In the genomic region with DNA sequence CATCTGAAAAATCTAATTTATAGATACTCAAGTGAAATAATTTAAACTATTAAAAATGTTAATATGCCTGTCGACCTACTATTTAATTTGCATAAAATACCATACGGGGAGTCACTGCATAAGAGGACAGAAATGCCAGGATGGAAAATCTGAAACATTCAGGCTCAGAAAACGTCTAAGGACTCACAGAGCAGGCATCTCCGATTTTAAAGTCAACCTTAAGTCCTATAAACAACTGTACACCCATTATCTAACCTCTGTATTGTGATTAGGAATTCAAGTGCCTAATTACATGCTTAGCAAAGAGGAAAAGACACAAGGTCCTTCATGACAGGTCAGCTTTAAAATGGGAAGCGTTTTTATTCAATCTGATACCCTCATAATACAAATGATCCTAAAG, we compare ENCODE assay signal across 22 cellular contexts. TPM values are rescaled to one million over a fixed set of nuclear protein-coding genes. Genes with fewer than 3 reads are reported as not detected.
DNase-seq lines count a peak whose midpoint lies in the region; ATAC-seq, FAIRE-seq and TF ChIP-seq lines count a peak whose summit lies in the region.
"Had no signal": no experiment of that assay in that cellular context is flagged by ENCODE, and none has a peak within 500 bp of the region (broad histone marks: within the 10 kb centered on the region; RNA-seq: fewer than 3 reads in every experiment).

No MANE protein-coding gene starts in this region.

- H3K9me1 ChIP-seq in endothelial cell of umbilical vein (replicated peaks; ENCODE audit: control insufficient read depth, extremely low read depth, insufficient read depth, low read length): no peaks in the 10 kb centered on the region

- TF ChIP-seq POLR2A in endothelial cell of umbilical vein (IDR thresholded peaks at IDR 0.05; ENCODE audit: low read depth, low read length) (no peak), gastroesophageal sphincter (IDR thresholded peaks at IDR 0.05) (no peak)

- DNase-seq in SHP77 treated with DMSO at 0.1 percent for 48 hours (lab: John Stamatoyannopoulos, UW) (peak; percentile 27), SHP77 (lab: John Stamatoyannopoulos, UW) (no peak), T-helper 17 cell (no peak), endothelial cell of umbilical vein (ENCODE audit: low read depth, low spot score) (no peak), H4 (ENCODE audit: low spot score) (no peak)
- DNase-seq in stimulated activated CD4-positive, alpha-beta T cell treated with anti-CD3 and anti-CD28 coated beads, Interleukin-1b, Interleukin-23, amount 100 ng/mL, for 48 hours: no peak
- DNase-seq: CD8-positive, alpha-beta T cell; NCI-H1092; NCI-H1436; NCI-H187 treated with DMSO at 0.1 percent for 48 hours; NCI-H2107; NCI-H345; OCI-M1; SW 1271 had no signal

- H2AFZ ChIP-seq in endothelial cell of umbilical vein (ENCODE audit: low read depth, low read length): no peak overlapping the region

- peaks cover 9% of the 10 kb centered on the region for H3K4me1 ChIP-seq in endothelial cell of umbilical vein (ENCODE audit: control insufficient read depth, extremely low read depth, insufficient read depth, low read length)
- no peaks in the 10 kb centered on the region for H3K4me1 ChIP-seq in gastroesophageal sphincter

- WGBS in gastroesophageal sphincter (ENCODE audit: low coverage in 1 of 2), 2 donors: 54 to 55% methylated on average over 5 of the region's 5 CpGs

- H3K36me3 ChIP-seq in endothelial cell of umbilical vein (ENCODE audit: control insufficient read depth in 2 of 2, extremely low read depth in 1 of 2, insufficient read depth in 2 of 2, low read length in 2 of 2) (no peaks in the 10 kb centered on the region), gastroesophageal sphincter (no peaks in the 10 kb centered on the region)

- H4K20me1 ChIP-seq in endothelial cell of umbilical vein (replicated peaks; ENCODE audit: control insufficient read depth, extremely low read depth, insufficient read depth, low read length): no peaks in the 10 kb centered on the region

- H3K4me1 Mint-ChIP-seq in T-helper 17 cell: peaks cover 9% of the 10 kb centered on the region

- peak overlapping the region; percentile 45 for H3K27ac Mint-ChIP-seq in T-helper 17 cell
- H3K27ac Mint-ChIP-seq: CD8-positive, alpha-beta T cell had no signal

- H3K79me2 ChIP-seq in endothelial cell of umbilical vein (ENCODE audit: control insufficient read depth, insufficient read depth, low read length): no peaks in the 10 kb centered on the region

- no peaks in the 10 kb centered on the region for H3K9me3 ChIP-seq in T-helper 17 cell (ENCODE audit: control insufficient read depth, low read length, poor library complexity, severe bottlenecking)
- peaks cover 2% of the 10 kb centered on the region for H3K9me3 ChIP-seq in endothelial cell of umbilical vein (replicated peaks; ENCODE audit: control insufficient read depth, insufficient read depth, low read length)
- peaks cover 0 to 11% (median 0%) of the 10 kb centered on the region in 3 donors for H3K9me3 ChIP-seq in gastroesophageal sphincter

- H3K27me3 ChIP-seq in endothelial cell of umbilical vein (ENCODE audit: control insufficient read depth in 2 of 2, insufficient read depth in 2 of 2, low read length in 2 of 2) (peaks cover 4 to 6% of the 10 kb centered on the region in 2 experiments), gastroesophageal sphincter (peaks cover 60% of the 10 kb centered on the region)

- peak; percentile 43 for FAIRE-seq in endothelial cell of umbilical vein (lab: Jason Lieb, UNC)
- FAIRE-seq: A204.1, GM12891, HepG2, RCC 7860 had no signal

- H3K4me3 ChIP-seq in endothelial cell of umbilical vein (replicated peaks in 1 of 3; ENCODE audit: insufficient read depth in 1 of 3, low read depth in 1 of 3, low read length in 3 of 3) (no peak overlapping the region), gastroesophageal sphincter (no peak overlapping the region)
- H3K4me3 ChIP-seq: SK-N-MC had no signal

- no peak overlapping the region for H3K4me3 Mint-ChIP-seq in T-helper 17 cell

- peaks cover 4% of the 10 kb centered on the region for H3K36me3 Mint-ChIP-seq in T-helper 17 cell (ENCODE audit: low read depth)
- H3K36me3 Mint-ChIP-seq: CD8-positive, alpha-beta T cell had no signal

- H3K27me3 Mint-ChIP-seq in T-helper 17 cell: peaks cover 71% of the 10 kb centered on the region

- CTCF ChIA-PET in endothelial cell of umbilical vein (lab: Charles Lee): no interaction called here

- TF ChIP-seq CTCF in endothelial cell of umbilical vein (IDR thresholded peaks at IDR 0.05; ENCODE audit: extremely low read depth in 1 of 2, insufficient read depth in 1 of 2, low read depth in 1 of 2, low read length in 2 of 2): no peak
- TF ChIP-seq CTCF in gastroesophageal sphincter (IDR thresholded peaks at IDR 0.05): no peak

- dilution Hi-C loops in endothelial cell of umbilical vein (cut with MboI; ENCODE audit: extremely low pct_ligation_motif_present, low sequenced_read_pairs): no loop called here

- intact Hi-C loops in endothelial cell of umbilical vein (cut with micrococcal nuclease): no loop called here

- H3K27ac ChIP-seq in endothelial cell of umbilical vein (ENCODE audit: insufficient read depth, low read depth, low read length) (no peak overlapping the region), gastroesophageal sphincter (no peak overlapping the region)
- H3K27ac ChIP-seq: HL-60, SK-N-MC had no signal

- no peak overlapping the region for H3K4me2 ChIP-seq in endothelial cell of umbilical vein (ENCODE audit: insufficient read depth, low read length)

- POLR2A ChIA-PET in endothelial cell of umbilical vein (lab: Charles Lee): no interaction called here

- H3K9ac ChIP-seq in endothelial cell of umbilical vein (replicated peaks; ENCODE audit: extremely low read depth, insufficient read depth, low read length): no peak overlapping the region

- TF ChIP-seq EP300 in gastroesophageal sphincter (IDR thresholded peaks at IDR 0.05): no peak

- BruUV-seq in endothelial cell of umbilical vein (replicated peaks; lab: Mats Ljungman, UMichigan): no TSS peak

- ATAC-seq in T-helper 17 cell: no peak
- ATAC-seq in gastroesophageal sphincter: no peak
- ATAC-seq: HepG2, Right ventricle myocardium inferior had no signal

TF ChIP-seq in endothelial cell of umbilical vein, 7 proteins besides CTCF, POLR2A, EP300 and RAD21:
- TF ChIP-seq JUN (IDR thresholded peaks at IDR 0.05; ENCODE audit: borderline replicate concordance, insufficient read depth, insufficient read length, low read depth) (no peak), EZH2 (IDR thresholded peaks at IDR 0.05; ENCODE audit: borderline replicate concordance, low read depth, low read length, severe bottlenecking) (no peak), MYC (IDR thresholded peaks at IDR 0.05; ENCODE audit: low read depth, low read length) (no peak), GATA2 (IDR thresholded peaks at IDR 0.05; ENCODE audit: insufficient read depth, insufficient read length, low read depth, low read length) (no peak), POLR2AphosphoS5 (IDR thresholded peaks at IDR 0.05; ENCODE audit: insufficient read depth, low read depth, low read length) (no peak), FOS (IDR thresholded peaks at IDR 0.05; ENCODE audit: borderline replicate concordance, insufficient read depth, low read length) (no peak)
- TF ChIP-seq, protein P1, sequence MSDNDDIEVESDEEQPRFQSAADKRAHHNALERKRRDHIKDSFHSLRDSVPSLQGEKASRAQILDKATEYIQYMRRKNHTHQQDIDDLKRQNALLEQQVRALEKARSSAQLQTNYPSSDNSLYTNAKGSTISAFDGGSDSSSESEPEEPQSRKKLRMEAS (IDR thresholded peaks at IDR 0.05; ENCODE audit: insufficient read depth, insufficient read length): no peak

RNA-seq across cellular contexts. Expression of a gene that starts 49.2 kb away (rescaled TPM):
- total RNA-seq in T-helper 17 cell (10 to 100 TPM; 26.3 to 29.1 TPM), endothelial cell of umbilical vein (20.7 and 21.1 TPM in 2 replicates), gastroesophageal sphincter (10 to 100 TPM; 12.5 to 25.1 (median 20.4) TPM)
- 14.6 and 15.5 TPM in 2 replicates for polyA plus RNA-seq in endothelial cell of umbilical vein
- 13.9 and 14.7 TPM in 2 replicates for polyA plus RNA-seq in endothelial cell of umbilical vein (2011; cell fraction: cytosol; rRNA removed)
- 45.5 and 51.9 TPM in 2 replicates for polyA plus RNA-seq in endothelial cell of umbilical vein (2011; cell fraction: nucleus; rRNA removed)
- 9.4 and 10.1 TPM in 2 replicates for polyA plus RNA-seq in endothelial cell of umbilical vein (2012)
- polyA minus RNA-seq in endothelial cell of umbilical vein: 26.1 and 29.8 TPM in 2 replicates
- polyA minus RNA-seq in endothelial cell of umbilical vein (2011; cell fraction: cytosol; rRNA and poly(A)+ RNA removed): 1.5 TPM
- 19.4 and 20.2 TPM in 2 replicates for polyA minus RNA-seq in endothelial cell of umbilical vein (2011; cell fraction: nucleus; rRNA and poly(A)+ RNA removed)
- 6.2 and 9.3 TPM in 2 replicates for total RNA-seq in H4 (2014; rRNA removed; shearing (Covaris generic))
